In the genomic region with DNA sequence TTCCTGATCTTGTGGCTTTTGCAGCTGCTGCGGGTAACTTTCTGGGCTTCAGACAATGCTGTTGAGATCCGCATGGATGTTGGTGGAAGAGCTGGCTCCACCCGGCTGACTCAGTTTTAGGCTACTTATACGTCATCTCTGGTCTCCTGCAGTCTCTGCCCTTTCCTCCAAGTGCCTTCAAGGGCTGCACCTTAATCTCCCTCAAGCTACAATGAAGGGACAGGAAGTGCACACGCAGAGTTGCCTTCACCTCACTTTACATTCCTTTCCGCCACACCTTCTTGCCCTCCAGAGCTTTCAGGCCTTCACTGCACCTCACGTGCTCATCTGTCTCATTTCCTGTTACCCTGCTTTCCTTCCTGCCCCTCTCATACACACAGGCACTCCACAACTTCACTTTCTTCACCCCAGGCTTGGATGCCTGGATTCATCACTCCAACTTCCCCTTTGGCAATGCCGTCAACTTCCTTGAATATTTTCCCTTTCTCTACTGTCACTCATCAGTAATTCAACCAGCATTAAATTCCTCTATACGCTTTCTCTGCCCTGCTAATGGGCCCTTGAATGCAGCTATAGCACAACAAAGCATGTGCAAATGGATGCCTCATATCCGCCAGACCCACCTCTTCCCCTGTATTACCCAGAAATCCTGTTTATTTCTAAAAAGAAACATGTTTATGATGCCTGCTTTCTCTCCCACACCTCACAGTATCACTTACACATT, we compare ENCODE assay signal across 12 cellular contexts. TPM values are rescaled to one million over a fixed set of nuclear protein-coding genes. Genes with fewer than 3 reads are reported as not detected.
DNase-seq lines count a peak whose midpoint lies in the region; ATAC-seq, FAIRE-seq and TF ChIP-seq lines count a peak whose summit lies in the region.
"Not testable (repeated sequence)": the region's sequence is repeated elsewhere in the genome, so short reads cannot be mapped to it uniquely, and the experiment has no call there.
"Had no signal": no experiment of that assay in that cellular context is flagged by ENCODE, and none has a peak within 500 bp of the region (broad histone marks: within the 10 kb centered on the region; RNA-seq: fewer than 3 reads in every experiment).

No MANE protein-coding gene starts in this region.

- not testable (repeated sequence) for TF ChIP-seq CTCF in endothelial cell of umbilical vein (IDR thresholded peaks at IDR 0.05; ENCODE audit: extremely low read depth in 1 of 2, insufficient read depth in 1 of 2, low read depth in 1 of 2, low read length in 2 of 2); keratinocyte (optimal IDR thresholded peaks at IDR 0.05 in 1 of 3, IDR thresholded peaks at IDR 0.05 in 1 of 3, conservative IDR thresholded peaks at IDR 0.05 in 1 of 3; ENCODE audit: extremely low read depth in 1 of 3, insufficient read depth in 2 of 3, low read length in 3 of 3)

- FAIRE-seq in GM12891 (lab: Jason Lieb, UNC): peak; percentile 90
- peak; percentile 90 for FAIRE-seq in endothelial cell of umbilical vein (lab: Jason Lieb, UNC)
- FAIRE-seq in keratinocyte (lab: Jason Lieb, UNC): peak; percentile 100
- FAIRE-seq in small intestine (lab: Jason Lieb, UNC): not testable (repeated sequence)

- ATAC-seq in activated naive CD8-positive, alpha-beta T cell treated with anti-CD3 and anti-CD28 coated beads, Interleukin-2, amount 10 ng/mL, durations not matched to agents 7 days and 5 days (ENCODE audit: low read depth): peak; percentile 45

- intact Hi-C loops in endothelial cell of umbilical vein (cut with micrococcal nuclease): loop anchor here (10.0 kb wide), 1 partner anchor 353 kb away; no protein-coding TSS in a partner anchor

- not testable (repeated sequence) for H3K27me3 ChIP-seq in HUES6 (ENCODE audit: control insufficient read depth, insufficient read depth, low read length); endothelial cell of umbilical vein (ENCODE audit: control insufficient read depth in 2 of 2, insufficient read depth in 2 of 2, low read length in 2 of 2); keratinocyte (ENCODE audit: control insufficient read depth, extremely low read depth, insufficient read depth, low read length); small intestine (ENCODE audit: control insufficient read depth in 2 of 2, insufficient read depth in 2 of 2, low read length in 2 of 2)

- H3K4me1 ChIP-seq in HUES6 (ENCODE audit: control insufficient read depth, insufficient read depth, low read length): peaks cover 18% of the 10 kb centered on the region
- H3K4me1 ChIP-seq in endothelial cell of umbilical vein (ENCODE audit: control insufficient read depth, extremely low read depth, insufficient read depth, low read length): peaks cover 10% of the 10 kb centered on the region
- peaks cover 21% of the 10 kb centered on the region for H3K4me1 ChIP-seq in keratinocyte (ENCODE audit: control insufficient read depth, extremely low read depth, insufficient read depth, low read length)
- not testable (repeated sequence) for H3K4me1 ChIP-seq in small intestine (ENCODE audit: control insufficient read depth in 2 of 2, insufficient read depth in 1 of 2, low read depth in 1 of 2, low read length in 1 of 2)

- not testable (repeated sequence) for H3K27me3 Mint-ChIP-seq in activated naive CD8-positive, alpha-beta T cell treated with anti-CD3 and anti-CD28 coated beads, Interleukin-2, amount 10 ng/mL, durations not matched to agents 7 days and 5 days

- H2AFZ ChIP-seq in endothelial cell of umbilical vein (ENCODE audit: low read depth, low read length): peak overlapping the region; percentile 86
- H2AFZ ChIP-seq in keratinocyte (ENCODE audit: control insufficient read depth, low read length): not testable (repeated sequence)

- dilution Hi-C loops in endothelial cell of umbilical vein (cut with MboI; ENCODE audit: extremely low pct_ligation_motif_present, low sequenced_read_pairs); keratinocyte (cut with MboI; ENCODE audit: extremely low pct_ligation_motif_present, low sequenced_read_pairs): not testable (repeated sequence)

- DNase-seq in AG08395 (ENCODE audit: low spot score) (peak; percentile 2), RPMI7951 (ENCODE audit: low read depth) (peak; percentile 86), endothelial cell of umbilical vein (ENCODE audit: low read depth, low spot score) (peak; percentile 46), keratinocyte (ENCODE audit: low read depth, low spot score) (peak; percentile 80), small intestine (peak; percentile 5)
- not testable (repeated sequence) for DNase-seq in GM12891 (ENCODE audit: insufficient read length, low spot score); activated naive CD8-positive, alpha-beta T cell treated with anti-CD3 and anti-CD28 coated beads, Interleukin-2, amount 10 ng/mL, durations not matched to agents 7 days and 5 days

- POLR2A ChIA-PET in activated naive CD8-positive, alpha-beta T cell treated with anti-CD3 and anti-CD28 coated beads, Interleukin-2, amount 10 ng/mL, durations not matched to agents 7 days and 5 days (lab: Charles Lee); endothelial cell of umbilical vein (lab: Charles Lee): not testable (repeated sequence)

- H4K20me1 ChIP-seq in endothelial cell of umbilical vein (replicated peaks; ENCODE audit: control insufficient read depth, extremely low read depth, insufficient read depth, low read length); keratinocyte (ENCODE audit: control insufficient read depth, extremely low read depth, insufficient read depth, low read length): not testable (repeated sequence)

- not testable (repeated sequence) for H3K4me3 ChIP-seq in HUES6 (ENCODE audit: low read depth, low read length); endothelial cell of umbilical vein (replicated peaks in 1 of 3; ENCODE audit: insufficient read depth in 1 of 3, low read depth in 1 of 3, low read length in 3 of 3); small intestine (ENCODE audit: low read depth in 1 of 2, low read length in 2 of 2)
- peak overlapping the region in 2 of 3 experiments; percentile 18 to 23 for H3K4me3 ChIP-seq in keratinocyte (ENCODE audit: control insufficient read depth in 2 of 3, extremely low read depth in 1 of 3, insufficient read depth in 2 of 3, low read depth in 1 of 3, low read length in 3 of 3)

- H3K4me2 ChIP-seq in endothelial cell of umbilical vein (ENCODE audit: insufficient read depth, low read length) (peak overlapping the region; percentile 34), keratinocyte (ENCODE audit: control insufficient read depth, extremely low read depth, insufficient read depth, low read depth, low read length) (peak overlapping the region; percentile 76)

- CTCF ChIA-PET in endothelial cell of umbilical vein (lab: Charles Lee): interaction anchor here (0.9 to 1.2 kb wide), 2 partner anchors 66 to 67 kb away, joined by 3 read pairs; no protein-coding TSS in a partner anchor

- 54 to 58% (median 58%) methylated on average over 8 to 10 of the region's 10 CpGs for WGBS in small intestine, 3 donors

- H3K27ac ChIP-seq in HUES6 (ENCODE audit: low read depth, low read length): peak overlapping the region; percentile 7; the same call in 1 of the 2 replicates
- peak overlapping the region; percentile 45 for H3K27ac ChIP-seq in endothelial cell of umbilical vein (ENCODE audit: insufficient read depth, low read depth, low read length)
- peak overlapping the region; percentile 70 for H3K27ac ChIP-seq in keratinocyte (ENCODE audit: control insufficient read depth, insufficient read depth, low read length)
- H3K27ac ChIP-seq in small intestine (ENCODE audit: low read depth in 1 of 2, low read length in 1 of 2): not testable (repeated sequence)

- not testable (repeated sequence) for H3K4me1 Mint-ChIP-seq in activated naive CD8-positive, alpha-beta T cell treated with anti-CD3 and anti-CD28 coated beads, Interleukin-2, amount 10 ng/mL, durations not matched to agents 7 days and 5 days

- H3K79me2 ChIP-seq in endothelial cell of umbilical vein (ENCODE audit: control insufficient read depth, insufficient read depth, low read length); keratinocyte (ENCODE audit: control insufficient read depth, insufficient read depth, low read length): not testable (repeated sequence)

- not testable (repeated sequence) for BruUV-seq in endothelial cell of umbilical vein (replicated peaks; lab: Mats Ljungman, UMichigan)

- not testable (repeated sequence) for H3K36me3 ChIP-seq in HUES6 (ENCODE audit: control insufficient read depth, insufficient read depth, low read length); endothelial cell of umbilical vein (ENCODE audit: control insufficient read depth in 2 of 2, extremely low read depth in 1 of 2, insufficient read depth in 2 of 2, low read length in 2 of 2); keratinocyte (ENCODE audit: control insufficient read depth in 2 of 2, extremely low read depth in 1 of 2, insufficient read depth in 2 of 2, low read length in 2 of 2); small intestine (ENCODE audit: control insufficient read depth in 2 of 2, insufficient read depth in 2 of 2, low read length in 2 of 2)

- H3K27ac Mint-ChIP-seq in activated naive CD8-positive, alpha-beta T cell treated with anti-CD3 and anti-CD28 coated beads, Interleukin-2, amount 10 ng/mL, durations not matched to agents 7 days and 5 days: not testable (repeated sequence)

- H3K9ac ChIP-seq in HUES6 (ENCODE audit: low read length): peak overlapping the region; percentile 18
- not testable (repeated sequence) for H3K9ac ChIP-seq in endothelial cell of umbilical vein (replicated peaks; ENCODE audit: extremely low read depth, insufficient read depth, low read length); keratinocyte (ENCODE audit: control insufficient read depth, extremely low read depth, insufficient read depth, low read length)

- H3K9me1 ChIP-seq in endothelial cell of umbilical vein (replicated peaks; ENCODE audit: control insufficient read depth, extremely low read depth, insufficient read depth, low read length); keratinocyte (ENCODE audit: control insufficient read depth, extremely low read depth, insufficient read depth, low read length): not testable (repeated sequence)

- not testable (repeated sequence) for H3K9me3 Mint-ChIP-seq in activated naive CD8-positive, alpha-beta T cell treated with anti-CD3 and anti-CD28 coated beads, Interleukin-2, amount 10 ng/mL, durations not matched to agents 7 days and 5 days

- not testable (repeated sequence) for TF ChIP-seq POLR2A in GM12891 (IDR thresholded peaks at IDR 0.05; ENCODE audit: low read depth, low read length); endothelial cell of umbilical vein (IDR thresholded peaks at IDR 0.05; ENCODE audit: low read depth, low read length)

- H3K36me3 Mint-ChIP-seq in activated naive CD8-positive, alpha-beta T cell treated with anti-CD3 and anti-CD28 coated beads, Interleukin-2, amount 10 ng/mL, durations not matched to agents 7 days and 5 days: not testable (repeated sequence)

- H3K9me3 ChIP-seq in HUES6 (ENCODE audit: control insufficient read depth, insufficient read depth, low read depth, low read length); endothelial cell of umbilical vein (replicated peaks; ENCODE audit: control insufficient read depth, insufficient read depth, low read length); keratinocyte (ENCODE audit: control insufficient read depth, low read depth, low read length); small intestine (ENCODE audit: control insufficient read depth, low read depth): not testable (repeated sequence)

- not testable (repeated sequence) for H3K4me3 Mint-ChIP-seq in activated naive CD8-positive, alpha-beta T cell treated with anti-CD3 and anti-CD28 coated beads, Interleukin-2, amount 10 ng/mL, durations not matched to agents 7 days and 5 days

RNA-seq across cellular contexts. Expression of a gene that starts 29.2 kb away (rescaled TPM):
- polyA plus RNA-seq in GM12891 (2012; ENCODE audit: low read depth, missing spikeins): not detected
- total RNA-seq in RPMI7951 (2014; rRNA removed; shearing (Covaris generic)): not detected in 2 replicates
- not detected for total RNA-seq in activated naive CD8-positive, alpha-beta T cell treated with anti-CD3 and anti-CD28 coated beads, Interleukin-2, amount 10 ng/mL, durations not matched to agents 7 days and 5 days
- total RNA-seq in endothelial cell of umbilical vein: not detected in 2 replicates
- polyA plus RNA-seq in endothelial cell of umbilical vein (not detected in 2 replicates), keratinocyte (not detected in 3 replicates), small intestine (1 to 10 TPM in 1 of 3 donors, under 1 TPM in 2; 0.01 to 1.3 (median 0.54) TPM)
- not detected in 2 replicates for polyA plus RNA-seq in endothelial cell of umbilical vein (2011; cell fraction: cytosol; rRNA removed)
- not detected in 2 replicates for polyA plus RNA-seq in endothelial cell of umbilical vein (2011; cell fraction: nucleus; rRNA removed)
- not detected in 2 replicates for polyA plus RNA-seq in endothelial cell of umbilical vein (2012)
- polyA minus RNA-seq in endothelial cell of umbilical vein (not detected in 2 replicates), keratinocyte (not detected in 3 replicates)
- not detected for polyA minus RNA-seq in endothelial cell of umbilical vein (2011; cell fraction: cytosol; rRNA and poly(A)+ RNA removed)
- polyA minus RNA-seq in endothelial cell of umbilical vein (2011; cell fraction: nucleus; rRNA and poly(A)+ RNA removed): not detected in 2 replicates
- not detected for polyA plus RNA-seq in keratinocyte (2011; ENCODE audit: low read depth)
- polyA plus RNA-seq in keratinocyte (2011; cell fraction: cytosol; rRNA removed): not detected in 2 replicates
- polyA plus RNA-seq in keratinocyte (2011; cell fraction: nucleus; rRNA removed): not detected in 2 replicates
- 0.08 TPM in 1 of 2 replicates, not detected in the other for polyA plus RNA-seq in keratinocyte (2012; ENCODE audit: low replicate concordance)
- polyA minus RNA-seq in keratinocyte (2011; cell fraction: cytosol; rRNA and poly(A)+ RNA removed): not detected
- not detected in 2 replicates for polyA minus RNA-seq in keratinocyte (2011; cell fraction: nucleus; rRNA and poly(A)+ RNA removed)
- total RNA-seq: activated CD8-positive, alpha-beta memory T cell treated with anti-CD3 and anti-CD28 coated beads for 36 hours; activated naive CD4-positive, alpha-beta T cell treated with anti-CD3 and anti-CD28 coated beads for 36 hours; fibroblast of lung had no signal
- polyA plus RNA-seq: A549, fibroblast of lung had no signal

RNA-seq across cellular contexts. Expression of a gene that starts 41.0 kb away (rescaled TPM):
- polyA plus RNA-seq in GM12891 (2012; ENCODE audit: low read depth, missing spikeins): not detected
- not detected in 2 replicates for total RNA-seq in RPMI7951 (2014; rRNA removed; shearing (Covaris generic))
- total RNA-seq in activated naive CD8-positive, alpha-beta T cell treated with anti-CD3 and anti-CD28 coated beads, Interleukin-2, amount 10 ng/mL, durations not matched to agents 7 days and 5 days: not detected
- total RNA-seq in endothelial cell of umbilical vein: not detected in 2 replicates
- polyA plus RNA-seq in endothelial cell of umbilical vein: 0.03 TPM in 1 of 2 replicates, not detected in the other
- not detected in 2 replicates for polyA plus RNA-seq in endothelial cell of umbilical vein (2011; cell fraction: cytosol; rRNA removed)
- not detected in 2 replicates for polyA plus RNA-seq in endothelial cell of umbilical vein (2011; cell fraction: nucleus; rRNA removed)
- polyA plus RNA-seq in endothelial cell of umbilical vein (2012): not detected in 2 replicates
- not detected in 2 replicates for polyA minus RNA-seq in endothelial cell of umbilical vein
- not detected for polyA minus RNA-seq in endothelial cell of umbilical vein (2011; cell fraction: cytosol; rRNA and poly(A)+ RNA removed)
- polyA minus RNA-seq in endothelial cell of umbilical vein (2011; cell fraction: nucleus; rRNA and poly(A)+ RNA removed): not detected in 2 replicates
- not detected in 3 replicates for polyA plus RNA-seq in keratinocyte
- polyA plus RNA-seq in keratinocyte (2011; ENCODE audit: low read depth): not detected
- polyA plus RNA-seq in keratinocyte (2011; cell fraction: cytosol; rRNA removed): not detected in 2 replicates
- not detected in 2 replicates for polyA plus RNA-seq in keratinocyte (2011; cell fraction: nucleus; rRNA removed)
- polyA plus RNA-seq in keratinocyte (2012; ENCODE audit: low replicate concordance): not detected in 2 replicates
- polyA minus RNA-seq in keratinocyte: not detected in 3 replicates
- polyA minus RNA-seq in keratinocyte (2011; cell fraction: cytosol; rRNA and poly(A)+ RNA removed): not detected
- polyA minus RNA-seq in keratinocyte (2011; cell fraction: nucleus; rRNA and poly(A)+ RNA removed): not detected in 2 replicates
- under 1 TPM in 1 of 3 donors, not detected in 2; 0.06 TPM for polyA plus RNA-seq in small intestine
- total RNA-seq: activated CD8-positive, alpha-beta memory T cell treated with anti-CD3 and anti-CD28 coated beads for 36 hours; activated naive CD4-positive, alpha-beta T cell treated with anti-CD3 and anti-CD28 coated beads for 36 hours; fibroblast of lung had no signal
- polyA plus RNA-seq: A549, fibroblast of lung had no signal
